Comparison of ENCODE assay signal across 19 cellular contexts in the genomic region with DNA sequence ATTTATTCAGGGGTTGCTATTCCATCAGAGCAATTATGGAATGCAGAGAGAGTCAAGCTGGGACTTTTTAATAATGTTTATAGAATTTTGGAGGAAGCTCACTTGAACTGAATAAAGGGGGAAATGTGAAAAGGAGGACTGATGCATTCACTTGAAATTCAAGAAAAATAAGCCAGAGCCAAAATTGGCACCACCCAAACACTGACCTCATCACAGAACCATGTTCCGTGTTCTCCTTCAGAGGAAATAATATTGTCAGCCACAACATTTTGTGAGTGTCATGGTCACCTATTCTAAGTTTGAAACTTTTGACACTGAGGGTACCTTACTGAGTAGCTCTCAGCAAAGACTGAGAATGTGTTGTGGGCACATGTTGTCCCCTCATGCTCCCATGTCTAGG.
DNase-seq lines count a peak whose midpoint lies in the region; ATAC-seq and TF ChIP-seq lines count a peak whose summit lies in the region.
"Had no signal": no experiment of that assay in that cellular context is flagged by ENCODE, and none has a peak within 500 bp of the region (broad histone marks: within the 10 kb centered on the region; RNA-seq: fewer than 3 reads in every experiment).

No MANE protein-coding gene starts in this region.

- H3K4me3 ChIP-seq in heart right ventricle: no peak overlapping the region
- no peak overlapping the region for H3K4me3 ChIP-seq in choroid plexus epithelial cell (ENCODE audit: low read depth, low read length)
- no peak overlapping the region for H3K4me3 ChIP-seq in lower leg skin (ENCODE audit: low read depth, poor library complexity, severe bottlenecking)
- H3K4me3 ChIP-seq: A549, gastrocnemius medialis, GM12878 had no signal

- intact Hi-C loops in heart right ventricle (cut with DNase I) (no loop called here), Right ventricle myocardium inferior (cut with DNase I) (no loop called here), lower leg skin (cut with DNase I; ENCODE audit: low total_unique reads) (no loop called here)
- intact Hi-C loops in activated naive CD4-positive, alpha-beta T cell treated with anti-CD3 and anti-CD28 coated beads for 36 hours (cut with micrococcal nuclease): no loop called here

- H3K4me1 ChIP-seq in heart right ventricle: peaks cover 0 to 37% (median 7%) of the 10 kb centered on the region in 9 donors

- peaks cover 2% of the 10 kb centered on the region for H3K36me3 Mint-ChIP-seq in activated naive CD4-positive, alpha-beta T cell treated with anti-CD3 and anti-CD28 coated beads for 36 hours (ENCODE audit: low read depth)

- H3K27ac Mint-ChIP-seq in activated naive CD4-positive, alpha-beta T cell treated with anti-CD3 and anti-CD28 coated beads for 36 hours: no peak overlapping the region
- H3K27ac Mint-ChIP-seq: activated CD4-positive, alpha-beta memory T cell treated with anti-CD3 and anti-CD28 coated beads, Interleukin-2, amount 10 ng/mL, durations not matched to agents 7 days and 5 days; activated T-helper 1 cell treated with anti-CD3 and anti-CD28 coated beads, Interleukin-12 subunit alpha, Interleukin-12 subunit beta, Interleukin-2, Interleukin-4 antibody, amounts not matched to agents 30 ng/mL and 10 ng/mL and 1 ng/mL, durations not matched to agents 14 hours and 24 hours and 36 hours; CD8-positive, alpha-beta T cell had no signal

- peaks cover 0 to 48% (median 0%) of the 10 kb centered on the region in 9 donors for H3K36me3 ChIP-seq in heart right ventricle
- H3K36me3 ChIP-seq: gastrocnemius medialis had no signal

- no peaks in the 10 kb centered on the region for H3K27me3 ChIP-seq in heart right ventricle
- H3K27me3 ChIP-seq: gastrocnemius medialis had no signal

- CTCF ChIA-PET in activated naive CD4-positive, alpha-beta T cell treated with anti-CD3 and anti-CD28 coated beads for 36 hours (lab: Charles Lee): no interaction called here

- no peaks in the 10 kb centered on the region for H3K9me3 ChIP-seq in heart right ventricle
- H3K9me3 ChIP-seq: A549, gastrocnemius medialis had no signal

- H3K4me1 Mint-ChIP-seq in activated naive CD4-positive, alpha-beta T cell treated with anti-CD3 and anti-CD28 coated beads for 36 hours (ENCODE audit: low read depth): no peaks in the 10 kb centered on the region

- H3K27me3 Mint-ChIP-seq in activated naive CD4-positive, alpha-beta T cell treated with anti-CD3 and anti-CD28 coated beads for 36 hours (ENCODE audit: low read depth): no peaks in the 10 kb centered on the region
- H3K27me3 Mint-ChIP-seq: activated CD4-positive, alpha-beta memory T cell treated with anti-CD3 and anti-CD28 coated beads, Interleukin-2, amount 10 ng/mL, durations not matched to agents 7 days and 5 days had no signal

- WGBS in heart right ventricle, 2 donors: 32 to 39% methylated on average over 1 of the region's 1 CpG
- WGBS in lower leg skin, 2 donors: 46 to 56% methylated on average over 1 of the region's 1 CpG

- TF ChIP-seq POLR2A in lower leg skin (IDR thresholded peaks at IDR 0.05): no peak

- no peak for TF ChIP-seq CTCF in heart right ventricle (IDR thresholded peaks at IDR 0.05)
- TF ChIP-seq CTCF in choroid plexus epithelial cell (conservative IDR thresholded peaks at IDR 0.05; ENCODE audit: low read depth, low read length): no peak
- TF ChIP-seq CTCF in lower leg skin (IDR thresholded peaks at IDR 0.05): no peak

- H3K4me3 Mint-ChIP-seq in activated naive CD4-positive, alpha-beta T cell treated with anti-CD3 and anti-CD28 coated beads for 36 hours: no peak overlapping the region
- H3K4me3 Mint-ChIP-seq: activated CD4-positive, alpha-beta memory T cell treated with anti-CD3 and anti-CD28 coated beads, Interleukin-2, amount 10 ng/mL, durations not matched to agents 7 days and 5 days; activated T-helper 1 cell treated with anti-CD3 and anti-CD28 coated beads, Interleukin-12 subunit alpha, Interleukin-12 subunit beta, Interleukin-2, Interleukin-4 antibody, amounts not matched to agents 30 ng/mL and 10 ng/mL and 1 ng/mL, durations not matched to agents 14 hours and 24 hours and 36 hours; CD8-positive, alpha-beta T cell had no signal

- no peaks in the 10 kb centered on the region for H3K9me3 Mint-ChIP-seq in activated naive CD4-positive, alpha-beta T cell treated with anti-CD3 and anti-CD28 coated beads for 36 hours
- H3K9me3 Mint-ChIP-seq: activated CD4-positive, alpha-beta memory T cell treated with anti-CD3 and anti-CD28 coated beads, Interleukin-2, amount 10 ng/mL, durations not matched to agents 7 days and 5 days; activated T-helper 1 cell treated with anti-CD3 and anti-CD28 coated beads, Interleukin-12 subunit alpha, Interleukin-12 subunit beta, Interleukin-2, Interleukin-4 antibody, amounts not matched to agents 30 ng/mL and 10 ng/mL and 1 ng/mL, durations not matched to agents 14 hours and 24 hours and 36 hours; CD8-positive, alpha-beta T cell had no signal

- DNase-seq in heart right ventricle (no peak), Right ventricle myocardium inferior (ENCODE audit: missing footprints) (no peak), choroid plexus epithelial cell (ENCODE audit: low read depth) (peak; percentile 47), iris pigment epithelial cell (ENCODE audit: low read depth) (peak; percentile 34), lower leg skin (ENCODE audit: low spot score in 2 of 2) (no peak), hippocampal formation (lab: John Stamatoyannopoulos, UW) (no peak), NCI-H1092 treated with DMSO at 0.1 percent for 48 hours (lab: John Stamatoyannopoulos, UW) (no peak)
- no peak for DNase-seq in activated naive CD4-positive, alpha-beta T cell treated with anti-CD3 and anti-CD28 coated beads for 36 hours
- DNase-seq: activated CD4-positive, alpha-beta memory T cell treated with anti-CD3 and anti-CD28 coated beads, Interleukin-2, amount 10 ng/mL, durations not matched to agents 7 days and 5 days; amniotic stem cell; CD8-positive, alpha-beta T cell; effector CD4-positive, alpha-beta T cell; gastrocnemius medialis; NCI-H187 treated with DMSO at 0.1 percent for 48 hours; NCI-H524 treated with DMSO at 0.1 percent for 48 hours; stimulated activated CD4-positive, alpha-beta T cell treated with anti-CD3 and anti-CD28 coated beads, Interleukin-2, amount 100 ng/mL, for 24 hours had no signal

- H3K27ac ChIP-seq in heart right ventricle: peak overlapping the region in 3 of 10 donors; percentile 28 to 51 (median 36)
- H3K27ac ChIP-seq: A549, gastrocnemius medialis had no signal

- ATAC-seq in heart right ventricle: peak in 5 of 8 donors; percentile 9 to 62 (median 27)
- no peak for ATAC-seq in Right ventricle myocardium inferior
- ATAC-seq: A549; CD8-positive, alpha-beta T cell; gastrocnemius medialis; GM12878 had no signal

Comparison
In these comparisons a context has a peak if more than half of its experiments do, and no peak if none do; other contexts are left out.
1. DNase-seq: peak in choroid plexus epithelial cell (single experiment) and iris pigment epithelial cell (single experiment); none in heart right ventricle (0 of 2), Right ventricle myocardium inferior (single experiment), lower leg skin (0 of 2), hippocampal formation (0 of 2), activated naive CD4-positive, alpha-beta T cell treated with anti-CD3 and anti-CD28 coated beads for 36 hours (single experiment) and NCI-H1092 treated with DMSO at 0.1 percent for 48 hours (single experiment).